Comparison of ENCODE assay signal across 11 cellular contexts in the genomic region with DNA sequence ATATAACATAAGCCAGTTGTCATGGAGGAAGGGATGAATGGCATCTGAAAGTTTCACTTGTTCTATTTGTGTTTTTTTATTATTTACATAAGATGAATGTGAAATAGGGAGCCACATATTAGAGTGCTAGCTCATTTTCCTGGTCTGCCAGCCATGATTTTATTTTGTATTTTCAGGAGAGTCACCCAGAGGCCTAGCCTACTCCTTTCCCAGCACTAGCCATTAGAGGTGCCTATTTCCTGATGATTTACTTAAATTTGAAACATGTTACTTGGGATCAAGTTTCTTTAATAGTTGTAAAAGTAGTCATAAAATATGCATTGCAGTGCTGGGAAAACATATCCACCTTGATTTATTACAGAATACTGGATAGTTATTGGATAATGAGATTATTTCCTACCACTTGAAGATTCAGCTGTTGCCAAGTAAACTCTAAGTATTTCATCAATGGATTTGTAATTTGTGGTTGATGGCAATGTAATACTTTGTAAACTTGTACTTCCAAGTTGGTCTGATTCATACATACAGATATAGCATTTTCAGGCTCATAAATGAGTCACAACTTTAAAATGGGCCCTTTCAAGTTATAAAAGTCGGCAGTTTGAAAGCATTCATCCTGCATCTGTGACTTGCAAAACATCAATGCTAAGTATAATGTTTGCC. TPM values are rescaled to one million over a fixed set of nuclear protein-coding genes. Genes with fewer than 3 reads are reported as not detected.
A peak's percentile ranks its signal among the peaks of the same experiment; 100 is the strongest.
DNase-seq lines count a peak whose midpoint lies in the region; ATAC-seq and FAIRE-seq lines count a peak whose summit lies in the region.
"Had no signal": no experiment of that assay in that cellular context is flagged by ENCODE, and none has a peak within 500 bp of the region (broad histone marks: within the 10 kb centered on the region; RNA-seq: fewer than 3 reads in every experiment).

No MANE protein-coding gene starts in this region.

- H3K36me3 Mint-ChIP-seq in activated T-helper 17 cell treated with anti-CD3 and anti-CD28 coated beads, Interleukin-2, amount 50 U/mL, for 72 hours (ENCODE audit: low read depth) = no peaks in the 10 kb centered on the region
- H3K36me3 Mint-ChIP-seq: memory B cell had no signal

- DNase-seq in NCI-H446 treated with DMSO at 0.1 percent for 48 hours (lab: John Stamatoyannopoulos, UW) = peak; percentile 32
- DNase-seq in NCI-H446 (lab: John Stamatoyannopoulos, UW) = no peak
- peak; percentile 80 for DNase-seq in NOMO-1 treated with DMSO at 0.1 percent for 48 hours (lab: John Stamatoyannopoulos, UW; ENCODE audit: unreplicated experiment)
- no peak for DNase-seq in frontal cortex (ENCODE audit: low spot score in 2 of 2)
- no peak for DNase-seq in effector CD4-positive, alpha-beta T cell
- DNase-seq in kidney glomerular epithelial cell (lab: John Stamatoyannopoulos, UW) = no peak
- DNase-seq: 8988T, NCI-H69 had no signal

- no peak overlapping the region for H3K4me3 Mint-ChIP-seq in activated T-helper 17 cell treated with anti-CD3 and anti-CD28 coated beads, Interleukin-2, amount 50 U/mL, for 72 hours
- H3K4me3 Mint-ChIP-seq: memory B cell had no signal

- no peak overlapping the region for H3K27ac Mint-ChIP-seq in activated T-helper 17 cell treated with anti-CD3 and anti-CD28 coated beads, Interleukin-2, amount 50 U/mL, for 72 hours
- H3K27ac Mint-ChIP-seq: memory B cell had no signal

- H3K27me3 Mint-ChIP-seq in activated T-helper 17 cell treated with anti-CD3 and anti-CD28 coated beads, Interleukin-2, amount 50 U/mL, for 72 hours = no peaks in the 10 kb centered on the region

- ATAC-seq in esophagus mucosa = peak; percentile 32
- no peak for ATAC-seq in activated T-helper 17 cell treated with anti-CD3 and anti-CD28 coated beads, Interleukin-2, amount 50 U/mL, for 72 hours (replicated peaks)

- no peaks in the 10 kb centered on the region for H3K9me3 Mint-ChIP-seq in activated T-helper 17 cell treated with anti-CD3 and anti-CD28 coated beads, Interleukin-2, amount 50 U/mL, for 72 hours
- H3K9me3 Mint-ChIP-seq: memory B cell had no signal

- no peaks in the 10 kb centered on the region for H3K4me1 Mint-ChIP-seq in activated T-helper 17 cell treated with anti-CD3 and anti-CD28 coated beads, Interleukin-2, amount 50 U/mL, for 72 hours
- H3K4me1 Mint-ChIP-seq: memory B cell had no signal

- no peak for FAIRE-seq in frontal cortex (lab: Jason Lieb, UNC)

RNA-seq across cellular contexts. Expression of gene KCNN2, which starts 50.8 kb away (rescaled TPM):
- total RNA-seq in esophagus mucosa (0.36 TPM), frontal cortex (29.8 TPM)
- not detected for total RNA-seq in activated T-helper 17 cell treated with anti-CD3 and anti-CD28 coated beads, Interleukin-2, amount 50 U/mL, for 72 hours

Comparison
In these comparisons a context has a peak if more than half of its experiments do, and no peak if none do; other contexts are left out.
1. DNase-seq: peak in NCI-H446 treated with DMSO at 0.1 percent for 48 hours (single experiment) and NOMO-1 treated with DMSO at 0.1 percent for 48 hours (single experiment); none in NCI-H446 (0 of 2), frontal cortex (0 of 2), effector CD4-positive, alpha-beta T cell (single experiment) and kidney glomerular epithelial cell (single experiment).
2. RNA of gene KCNN2, which starts 50.8 kb away (total RNA-seq): 29.8 TPM in frontal cortex (single experiment); 0.36 TPM in esophagus mucosa (single experiment) and not detected in activated T-helper 17 cell treated with anti-CD3 and anti-CD28 coated beads, Interleukin-2, amount 50 U/mL, for 72 hours; every median in the first group is over 10 times any median in the second.